ENCODE assay signal across 2 cellular contexts in the genomic region with DNA sequence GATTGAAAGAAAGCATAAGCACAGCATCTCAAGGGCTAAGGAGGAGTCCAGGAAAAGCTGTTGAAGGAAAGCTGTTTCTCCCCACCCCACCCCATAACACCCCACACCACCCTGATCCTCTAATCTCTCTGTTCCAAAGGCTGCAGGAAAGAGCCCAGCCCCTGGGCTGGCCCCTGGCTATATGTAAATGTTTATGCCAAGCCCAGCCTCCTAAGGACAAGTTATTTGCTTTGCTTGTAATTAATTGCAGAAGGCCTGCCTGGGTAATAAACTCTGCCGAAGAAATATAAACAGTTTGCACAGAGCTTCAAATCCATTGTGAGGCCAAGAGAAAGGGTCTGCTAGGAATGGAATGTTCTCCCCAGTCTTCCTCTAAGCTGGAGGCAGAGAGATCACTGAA.
TF ChIP-seq lines count a peak whose summit lies in the region.

No MANE protein-coding gene starts in this region.

TF ChIP-seq in GM23338, 12 proteins besides CTCF, POLR2A, EP300 and RAD21:
- no peak for TF ChIP-seq EZH2phosphoT487 (IDR thresholded peaks at IDR 0.05; ENCODE audit: unreplicated experiment)
- no peak for TF ChIP-seq CREB1 (CRISPR knock-in tag; IDR thresholded peaks at IDR 0.05; ENCODE audit: low read depth)
- TF ChIP-seq, protein P1, sequence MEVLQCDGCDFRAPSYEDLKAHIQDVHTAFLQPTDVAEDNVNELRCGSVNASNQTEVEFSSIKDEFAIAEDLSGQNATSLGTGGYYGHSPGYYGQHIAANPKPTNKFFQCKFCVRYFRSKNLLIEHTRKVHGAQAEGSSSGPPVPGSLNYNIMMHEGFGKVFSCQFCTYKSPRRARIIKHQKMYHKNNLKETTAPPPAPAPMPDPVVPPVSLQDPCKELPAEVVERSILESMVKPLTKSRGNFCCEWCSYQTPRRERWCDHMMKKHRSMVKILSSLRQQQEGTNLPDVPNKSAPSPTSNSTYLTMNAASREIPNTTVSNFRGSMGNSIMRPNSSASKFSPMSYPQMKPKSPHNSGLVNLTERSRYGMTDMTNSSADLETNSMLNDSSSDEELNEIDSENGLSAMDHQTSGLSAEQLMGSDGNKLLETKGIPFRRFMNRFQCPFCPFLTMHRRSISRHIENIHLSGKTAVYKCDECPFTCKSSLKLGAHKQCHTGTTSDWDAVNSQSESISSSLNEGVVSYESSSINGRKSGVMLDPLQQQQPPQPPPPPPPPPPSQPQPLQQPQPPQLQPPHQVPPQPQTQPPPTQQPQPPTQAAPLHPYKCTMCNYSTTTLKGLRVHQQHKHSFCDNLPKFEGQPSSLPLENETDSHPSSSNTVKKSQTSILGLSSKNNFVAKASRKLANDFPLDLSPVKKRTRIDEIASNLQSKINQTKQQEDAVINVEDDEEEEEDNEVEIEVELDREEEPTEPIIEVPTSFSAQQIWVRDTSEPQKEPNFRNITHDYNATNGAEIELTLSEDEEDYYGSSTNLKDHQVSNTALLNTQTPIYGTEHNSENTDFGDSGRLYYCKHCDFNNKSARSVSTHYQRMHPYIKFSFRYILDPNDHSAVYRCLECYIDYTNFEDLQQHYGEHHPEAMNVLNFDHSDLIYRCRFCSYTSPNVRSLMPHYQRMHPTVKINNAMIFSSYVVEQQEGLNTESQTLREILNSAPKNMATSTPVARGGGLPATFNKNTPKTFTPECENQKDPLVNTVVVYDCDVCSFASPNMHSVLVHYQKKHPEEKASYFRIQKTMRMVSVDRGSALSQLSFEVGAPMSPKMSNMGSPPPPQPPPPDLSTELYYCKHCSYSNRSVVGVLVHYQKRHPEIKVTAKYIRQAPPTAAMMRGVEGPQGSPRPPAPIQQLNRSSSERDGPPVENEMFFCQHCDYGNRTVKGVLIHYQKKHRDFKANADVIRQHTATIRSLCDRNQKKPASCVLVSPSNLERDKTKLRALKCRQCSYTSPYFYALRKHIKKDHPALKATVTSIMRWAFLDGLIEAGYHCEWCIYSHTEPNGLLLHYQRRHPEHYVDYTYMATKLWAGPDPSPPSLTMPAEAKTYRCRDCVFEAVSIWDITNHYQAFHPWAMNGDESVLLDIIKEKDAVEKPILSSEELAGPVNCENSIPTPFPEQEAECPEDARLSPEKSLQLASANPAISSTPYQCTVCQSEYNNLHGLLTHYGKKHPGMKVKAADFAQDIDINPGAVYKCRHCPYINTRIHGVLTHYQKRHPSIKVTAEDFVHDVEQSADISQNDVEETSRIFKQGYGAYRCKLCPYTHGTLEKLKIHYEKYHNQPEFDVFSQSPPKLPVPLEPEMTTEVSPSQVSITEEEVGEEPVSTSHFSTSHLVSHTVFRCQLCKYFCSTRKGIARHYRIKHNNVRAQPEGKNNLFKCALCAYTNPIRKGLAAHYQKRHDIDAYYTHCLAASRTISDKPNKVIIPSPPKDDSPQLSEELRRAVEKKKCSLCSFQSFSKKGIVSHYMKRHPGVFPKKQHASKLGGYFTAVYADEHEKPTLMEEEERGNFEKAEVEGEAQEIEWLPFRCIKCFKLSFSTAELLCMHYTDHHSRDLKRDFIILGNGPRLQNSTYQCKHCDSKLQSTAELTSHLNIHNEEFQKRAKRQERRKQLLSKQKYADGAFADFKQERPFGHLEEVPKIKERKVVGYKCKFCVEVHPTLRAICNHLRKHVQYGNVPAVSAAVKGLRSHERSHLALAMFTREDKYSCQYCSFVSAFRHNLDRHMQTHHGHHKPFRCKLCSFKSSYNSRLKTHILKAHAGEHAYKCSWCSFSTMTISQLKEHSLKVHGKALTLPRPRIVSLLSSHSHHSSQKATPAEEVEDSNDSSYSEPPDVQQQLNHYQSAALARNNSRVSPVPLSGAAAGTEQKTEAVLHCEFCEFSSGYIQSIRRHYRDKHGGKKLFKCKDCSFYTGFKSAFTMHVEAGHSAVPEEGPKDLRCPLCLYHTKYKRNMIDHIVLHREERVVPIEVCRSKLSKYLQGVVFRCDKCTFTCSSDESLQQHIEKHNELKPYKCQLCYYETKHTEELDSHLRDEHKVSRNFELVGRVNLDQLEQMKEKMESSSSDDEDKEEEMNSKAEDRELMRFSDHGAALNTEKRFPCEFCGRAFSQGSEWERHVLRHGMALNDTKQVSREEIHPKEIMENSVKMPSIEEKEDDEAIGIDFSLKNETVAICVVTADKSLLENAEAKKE (CRISPR knock-in tag; IDR thresholded peaks at IDR 0.05): no peak
- TF ChIP-seq NANOG (IDR thresholded peaks at IDR 0.05; ENCODE audit: borderline replicate concordance): no peak
- no peak for TF ChIP-seq POLR2AphosphoS5 (IDR thresholded peaks at IDR 0.05; ENCODE audit: low read depth)
- TF ChIP-seq EZH2 (IDR thresholded peaks at IDR 0.05; ENCODE audit: low read depth, unreplicated experiment): no peak
- no peak for TF ChIP-seq ZNF331 (CRISPR knock-in tag; IDR thresholded peaks at IDR 0.05; ENCODE audit: low read depth)
- TF ChIP-seq, protein P2, sequence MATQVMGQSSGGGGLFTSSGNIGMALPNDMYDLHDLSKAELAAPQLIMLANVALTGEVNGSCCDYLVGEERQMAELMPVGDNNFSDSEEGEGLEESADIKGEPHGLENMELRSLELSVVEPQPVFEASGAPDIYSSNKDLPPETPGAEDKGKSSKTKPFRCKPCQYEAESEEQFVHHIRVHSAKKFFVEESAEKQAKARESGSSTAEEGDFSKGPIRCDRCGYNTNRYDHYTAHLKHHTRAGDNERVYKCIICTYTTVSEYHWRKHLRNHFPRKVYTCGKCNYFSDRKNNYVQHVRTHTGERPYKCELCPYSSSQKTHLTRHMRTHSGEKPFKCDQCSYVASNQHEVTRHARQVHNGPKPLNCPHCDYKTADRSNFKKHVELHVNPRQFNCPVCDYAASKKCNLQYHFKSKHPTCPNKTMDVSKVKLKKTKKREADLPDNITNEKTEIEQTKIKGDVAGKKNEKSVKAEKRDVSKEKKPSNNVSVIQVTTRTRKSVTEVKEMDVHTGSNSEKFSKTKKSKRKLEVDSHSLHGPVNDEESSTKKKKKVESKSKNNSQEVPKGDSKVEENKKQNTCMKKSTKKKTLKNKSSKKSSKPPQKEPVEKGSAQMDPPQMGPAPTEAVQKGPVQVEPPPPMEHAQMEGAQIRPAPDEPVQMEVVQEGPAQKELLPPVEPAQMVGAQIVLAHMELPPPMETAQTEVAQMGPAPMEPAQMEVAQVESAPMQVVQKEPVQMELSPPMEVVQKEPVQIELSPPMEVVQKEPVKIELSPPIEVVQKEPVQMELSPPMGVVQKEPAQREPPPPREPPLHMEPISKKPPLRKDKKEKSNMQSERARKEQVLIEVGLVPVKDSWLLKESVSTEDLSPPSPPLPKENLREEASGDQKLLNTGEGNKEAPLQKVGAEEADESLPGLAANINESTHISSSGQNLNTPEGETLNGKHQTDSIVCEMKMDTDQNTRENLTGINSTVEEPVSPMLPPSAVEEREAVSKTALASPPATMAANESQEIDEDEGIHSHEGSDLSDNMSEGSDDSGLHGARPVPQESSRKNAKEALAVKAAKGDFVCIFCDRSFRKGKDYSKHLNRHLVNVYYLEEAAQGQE (IDR thresholded peaks at IDR 0.05; ENCODE audit: unreplicated experiment): no peak
TF ChIP-seq in GM23338: peak in this region for 0.

TF ChIP-seq in SK-N-SH, 30 proteins besides CTCF, POLR2A, EP300 and RAD21:
- TF ChIP-seq FOSL2 (IDR thresholded peaks at IDR 0.05; ENCODE audit: borderline replicate concordance, low read depth) (no peak), YY1 (IDR thresholded peaks at IDR 0.05; ENCODE audit: low read depth) (no peak), GATA2 (CRISPR knock-in tag; IDR thresholded peaks at IDR 0.05) (no peak), SIN3A (IDR thresholded peaks at IDR 0.05; ENCODE audit: borderline replicate concordance, low read depth, low read length) (no peak), TAF1 (IDR thresholded peaks at IDR 0.05; ENCODE audit: borderline replicate concordance, low read depth, low read length) (no peak), RCOR1 (IDR thresholded peaks at IDR 0.05; ENCODE audit: low read length) (no peak), ELF1 (IDR thresholded peaks at IDR 0.05) (no peak), MXI1 (IDR thresholded peaks at IDR 0.05; ENCODE audit: low read depth, low read length) (no peak), POLR2AphosphoS5 (IDR thresholded peaks at IDR 0.05; ENCODE audit: low read depth, low read length) (no peak), FOXM1 (IDR thresholded peaks at IDR 0.05; ENCODE audit: low read depth) (no peak), RFX5 (IDR thresholded peaks at IDR 0.05; ENCODE audit: low read length) (no peak), TEAD4 (IDR thresholded peaks at IDR 0.05; ENCODE audit: borderline replicate concordance, insufficient read depth) (no peak), FOXJ3 (CRISPR knock-in tag; IDR thresholded peaks at IDR 0.05) (no peak), MEF2A (IDR thresholded peaks at IDR 0.05; ENCODE audit: borderline replicate concordance, low read depth) (no peak), NFIC (IDR thresholded peaks at IDR 0.05; ENCODE audit: borderline replicate concordance) (no peak)
- TF ChIP-seq, protein P3, sequence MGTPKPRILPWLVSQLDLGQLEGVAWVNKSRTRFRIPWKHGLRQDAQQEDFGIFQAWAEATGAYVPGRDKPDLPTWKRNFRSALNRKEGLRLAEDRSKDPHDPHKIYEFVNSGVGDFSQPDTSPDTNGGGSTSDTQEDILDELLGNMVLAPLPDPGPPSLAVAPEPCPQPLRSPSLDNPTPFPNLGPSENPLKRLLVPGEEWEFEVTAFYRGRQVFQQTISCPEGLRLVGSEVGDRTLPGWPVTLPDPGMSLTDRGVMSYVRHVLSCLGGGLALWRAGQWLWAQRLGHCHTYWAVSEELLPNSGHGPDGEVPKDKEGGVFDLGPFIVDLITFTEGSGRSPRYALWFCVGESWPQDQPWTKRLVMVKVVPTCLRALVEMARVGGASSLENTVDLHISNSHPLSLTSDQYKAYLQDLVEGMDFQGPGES (IDR thresholded peaks at IDR 0.05; ENCODE audit: low read depth, low read length): no peak
- TF ChIP-seq, protein P4, sequence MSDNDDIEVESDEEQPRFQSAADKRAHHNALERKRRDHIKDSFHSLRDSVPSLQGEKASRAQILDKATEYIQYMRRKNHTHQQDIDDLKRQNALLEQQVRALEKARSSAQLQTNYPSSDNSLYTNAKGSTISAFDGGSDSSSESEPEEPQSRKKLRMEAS (IDR thresholded peaks at IDR 0.05; ENCODE audit: low read depth): no peak
- TF ChIP-seq, protein P5, sequence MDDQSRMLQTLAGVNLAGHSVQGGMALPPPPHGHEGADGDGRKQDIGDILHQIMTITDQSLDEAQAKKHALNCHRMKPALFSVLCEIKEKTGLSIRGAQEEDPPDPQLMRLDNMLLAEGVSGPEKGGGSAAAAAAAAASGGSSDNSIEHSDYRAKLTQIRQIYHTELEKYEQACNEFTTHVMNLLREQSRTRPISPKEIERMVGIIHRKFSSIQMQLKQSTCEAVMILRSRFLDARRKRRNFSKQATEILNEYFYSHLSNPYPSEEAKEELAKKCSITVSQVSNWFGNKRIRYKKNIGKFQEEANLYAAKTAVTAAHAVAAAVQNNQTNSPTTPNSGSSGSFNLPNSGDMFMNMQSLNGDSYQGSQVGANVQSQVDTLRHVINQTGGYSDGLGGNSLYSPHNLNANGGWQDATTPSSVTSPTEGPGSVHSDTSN (IDR thresholded peaks at IDR 0.05): no peak
- TF ChIP-seq, protein P6, sequence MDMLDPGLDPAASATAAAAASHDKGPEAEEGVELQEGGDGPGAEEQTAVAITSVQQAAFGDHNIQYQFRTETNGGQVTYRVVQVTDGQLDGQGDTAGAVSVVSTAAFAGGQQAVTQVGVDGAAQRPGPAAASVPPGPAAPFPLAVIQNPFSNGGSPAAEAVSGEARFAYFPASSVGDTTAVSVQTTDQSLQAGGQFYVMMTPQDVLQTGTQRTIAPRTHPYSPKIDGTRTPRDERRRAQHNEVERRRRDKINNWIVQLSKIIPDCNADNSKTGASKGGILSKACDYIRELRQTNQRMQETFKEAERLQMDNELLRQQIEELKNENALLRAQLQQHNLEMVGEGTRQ (IDR thresholded peaks at IDR 0.05; ENCODE audit: borderline replicate concordance, low read depth, low read length): no peak
